ENCODE assay signal across 10 cellular contexts in genomic region chr11:111177037-111177988, GRCh38.
DNase-seq lines count a peak whose midpoint lies in the region; ATAC-seq and TF ChIP-seq lines count a peak whose summit lies in the region.
"Had no signal": no experiment of that assay in that cellular context is flagged by ENCODE, and none has a peak within 500 bp of the region (broad histone marks: within the 10 kb centered on the region; RNA-seq: fewer than 3 reads in every experiment).

No MANE protein-coding gene starts in this region.

- peak overlapping the region; percentile 46 for H3K4me2 ChIP-seq in OCI-LY1 (ENCODE audit: low read length)

- no peaks in the 10 kb centered on the region for H4K20me1 ChIP-seq in OCI-LY1 (ENCODE audit: insufficient read depth, low read length)

- peak overlapping the region; percentile 56 for H3K9ac ChIP-seq in OCI-LY1 (ENCODE audit: low read length)

- no peaks in the 10 kb centered on the region for H3K9me2 ChIP-seq in OCI-LY1 (ENCODE audit: low read depth, low read length)

- no peaks in the 10 kb centered on the region for H3K79me2 ChIP-seq in OCI-LY1 (ENCODE audit: insufficient read depth, low read length)

- no peaks in the 10 kb centered on the region for H3K9me3 Mint-ChIP-seq in CD14-positive monocyte
- no peaks in the 10 kb centered on the region for H3K9me3 Mint-ChIP-seq in osteocyte (ENCODE audit: unreplicated experiment)
- H3K9me3 Mint-ChIP-seq: activated T-helper 1 cell treated with anti-CD3 and anti-CD28 coated beads, Interleukin-12 subunit alpha, Interleukin-12 subunit beta, Interleukin-2, Interleukin-4 antibody, amounts not matched to agents 30 ng/mL and 10 ng/mL and 1 ng/mL, durations not matched to agents 14 hours and 24 hours and 36 hours had no signal

- H2AFZ ChIP-seq in OCI-LY1 (ENCODE audit: low read length) = peak overlapping the region; percentile 25; the same call in 1 of the 2 replicates

- H3K9me3 ChIP-seq in OCI-LY1 (ENCODE audit: low read length) (no peaks in the 10 kb centered on the region), heart right ventricle (no peaks in the 10 kb centered on the region)
- H3K9me3 ChIP-seq: SJSA1 had no signal

- DNase-seq in CD14-positive monocyte (ENCODE audit: low spot score) (peak; percentile 68), osteocyte (ENCODE audit: extremely low spot score, unreplicated experiment) (no peak), heart right ventricle (no peak)
- DNase-seq in effector CD4-positive, alpha-beta T cell = no peak
- DNase-seq in stimulated activated CD4-positive, alpha-beta T cell treated with anti-CD3 and anti-CD28 coated beads, Interleukin-4, amount 100 ng/mL, for 24 hours = no peak

- intact Hi-C loops in CD14-positive monocyte (cut with micrococcal nuclease) = loop anchor here in 1 of 2 donors (10.0 kb wide), 1 partner anchor 183 kb away; no protein-coding TSS in a partner anchor
- intact Hi-C loops in heart right ventricle (cut with DNase I) = no loop called here

- H3K4me1 ChIP-seq in OCI-LY1 (ENCODE audit: insufficient read depth, low read length, severe bottlenecking) = peaks cover 69% of the 10 kb centered on the region
- H3K4me1 ChIP-seq in heart right ventricle = peaks cover 0 to 11% (median 0%) of the 10 kb centered on the region in 9 donors
- H3K4me1 ChIP-seq: SJSA1 had no signal

- H3K27ac ChIP-seq in OCI-LY1 (ENCODE audit: low read depth, low read length, poor library complexity, severe bottlenecking) (peak overlapping the region; percentile 97), heart right ventricle (no peak overlapping the region)
- H3K27ac ChIP-seq: SJSA1 had no signal

- H3F3A ChIP-seq in OCI-LY1 (ENCODE audit: insufficient read depth, low read length) = peaks cover 13% of the 10 kb centered on the region; the same call in 1 of the 2 replicates

- H3K27me3 ChIP-seq in OCI-LY1 (ENCODE audit: insufficient read depth, low read length) (no peaks in the 10 kb centered on the region), heart right ventricle (no peaks in the 10 kb centered on the region)
- H3K27me3 ChIP-seq: SJSA1 had no signal

- TF ChIP-seq CTCF in CD14-positive monocyte (IDR thresholded peaks at IDR 0.05) (no peak), OCI-LY1 (IDR thresholded peaks at IDR 0.05; ENCODE audit: low read length) (no peak), osteocyte (IDR thresholded peaks at IDR 0.05) (no peak), heart right ventricle (IDR thresholded peaks at IDR 0.05) (no peak)

- peak overlapping the region; percentile 85 to 98 (median 96) for H3K27ac Mint-ChIP-seq in CD14-positive monocyte
- H3K27ac Mint-ChIP-seq in osteocyte (ENCODE audit: unreplicated experiment) = no peak overlapping the region
- H3K27ac Mint-ChIP-seq: activated T-helper 1 cell treated with anti-CD3 and anti-CD28 coated beads, Interleukin-12 subunit alpha, Interleukin-12 subunit beta, Interleukin-2, Interleukin-4 antibody, amounts not matched to agents 30 ng/mL and 10 ng/mL and 1 ng/mL, durations not matched to agents 14 hours and 24 hours and 36 hours had no signal

- H3K36me3 Mint-ChIP-seq in CD14-positive monocyte (no peaks in the 10 kb centered on the region), osteocyte (ENCODE audit: unreplicated experiment) (no peaks in the 10 kb centered on the region)

- H3K36me3 ChIP-seq in OCI-LY1 (ENCODE audit: insufficient read depth, low read length) = no peaks in the 10 kb centered on the region
- no peaks in the 10 kb centered on the region for H3K36me3 ChIP-seq in heart right ventricle
- H3K36me3 ChIP-seq: SJSA1 had no signal

- H3K4me3 Mint-ChIP-seq in CD14-positive monocyte (peak overlapping the region; percentile 6 to 17), osteocyte (ENCODE audit: unreplicated experiment) (no peak overlapping the region)
- H3K4me3 Mint-ChIP-seq: activated T-helper 1 cell treated with anti-CD3 and anti-CD28 coated beads, Interleukin-12 subunit alpha, Interleukin-12 subunit beta, Interleukin-2, Interleukin-4 antibody, amounts not matched to agents 30 ng/mL and 10 ng/mL and 1 ng/mL, durations not matched to agents 14 hours and 24 hours and 36 hours had no signal

- H3K4me1 Mint-ChIP-seq in CD14-positive monocyte = peaks cover 47% of the 10 kb centered on the region
- H3K4me1 Mint-ChIP-seq in osteocyte (ENCODE audit: unreplicated experiment) = no peaks in the 10 kb centered on the region

- H3K4me3 ChIP-seq in OCI-LY1 (ENCODE audit: low read depth, low read length, poor library complexity, severe bottlenecking) = peak overlapping the region; percentile 10
- no peak overlapping the region for H3K4me3 ChIP-seq in heart right ventricle
- H3K4me3 ChIP-seq: SJSA1 had no signal

- peaks cover 0 to 5% (median 0%) of the 10 kb centered on the region in 3 donors for H3K27me3 Mint-ChIP-seq in CD14-positive monocyte (ENCODE audit: low read depth in 3 of 3)
- H3K27me3 Mint-ChIP-seq in osteocyte (ENCODE audit: unreplicated experiment) = no peaks in the 10 kb centered on the region

- ATAC-seq in GM19397 (IDR thresholded peaks at IDR 0.05; ENCODE audit: unreplicated experiment) (peak; percentile 66), HG03095 (IDR thresholded peaks at IDR 0.05; ENCODE audit: unreplicated experiment) (peak; percentile 72), heart right ventricle (no peak)

- WGBS in heart right ventricle, 2 donors = 65 to 75% methylated on average over 1 of the region's 1 CpG

Comparison
In these comparisons a context has a peak if more than half of its experiments do, and no peak if none do; other contexts are left out.
1. ATAC-seq: peak in GM19397 (single experiment) and HG03095 (single experiment); none in heart right ventricle (0 of 8).